In the genomic region with DNA sequence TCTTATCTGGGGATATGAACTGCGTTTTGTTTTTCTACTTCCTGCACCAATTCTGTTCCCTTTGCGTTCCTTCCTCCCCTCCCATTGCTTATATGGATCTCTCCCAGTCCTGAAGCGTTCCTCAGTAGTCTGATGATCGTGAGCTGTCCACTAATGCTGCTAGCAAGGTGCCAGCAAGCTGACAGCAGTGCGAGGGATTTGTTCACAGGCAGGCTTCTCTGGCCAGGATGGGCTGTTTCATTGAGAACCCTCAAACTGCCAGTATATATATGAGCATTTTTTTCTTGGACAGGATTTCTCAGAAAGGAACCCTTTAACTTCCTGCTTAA, we compare ENCODE assay signal across 17 cellular contexts. TPM values are rescaled to one million over a fixed set of nuclear protein-coding genes. Genes with fewer than 3 reads are reported as not detected.
"Had no signal": no experiment of that assay in that cellular context is flagged by ENCODE, and none has a peak within 500 bp of the region (broad histone marks: within the 10 kb centered on the region; RNA-seq: fewer than 3 reads in every experiment).

No MANE protein-coding gene starts in this region.

- ATAC-seq: left colon; mucosa of descending colon; naive thymus-derived CD8-positive, alpha-beta T cell had no signal

- DNase-seq: activated B cell treated with CpG ODN at 0.5 μM for 24 hours; activated naive CD4-positive, alpha-beta T cell treated with anti-CD3 and anti-CD28 coated beads, Interleukin-2, amount 50 U/mL, for 16 hours; adrenal gland; esophagus squamous epithelium; left colon; mammary epithelial cell; mucosa of descending colon; naive thymus-derived CD8-positive, alpha-beta T cell; sigmoid colon; stimulated activated CD4-positive, alpha-beta T cell treated with anti-CD3 and anti-CD28 coated beads, Interleukin-12 subunit alpha, Interleukin-12 subunit beta, amount 100 ng/mL, for 4 hours; stimulated activated naive CD4-positive, alpha-beta T cell; substantia nigra had no signal

- H3K4me3 Mint-ChIP-seq: activated B cell treated with CpG ODN at 0.5 μM for 24 hours; activated CD4-positive, alpha-beta T cell treated with anti-CD3 and anti-CD28 coated beads, Interleukin-2, amount 10 ng/mL, durations not matched to agents 24 days and 14 days; naive thymus-derived CD8-positive, alpha-beta T cell; T-helper 1 cell treated with Interleukin-12 subunit alpha and Interleukin-12 subunit beta and Interleukin-4 antibody, amounts not matched to agents 30 μg/mL and 1 μg/mL, for 36 hours; type B pancreatic cell had no signal

- FAIRE-seq: TTC549 had no signal

- H3K27me3 ChIP-seq: adrenal gland, esophagus squamous epithelium, sigmoid colon had no signal

- H3K27me3 Mint-ChIP-seq: activated B cell treated with CpG ODN at 0.5 μM for 24 hours; activated CD4-positive, alpha-beta T cell treated with anti-CD3 and anti-CD28 coated beads, Interleukin-2, amount 10 ng/mL, durations not matched to agents 24 days and 14 days; progenitor cell of endocrine pancreas; type B pancreatic cell had no signal

- H3K4me1 Mint-ChIP-seq: activated B cell treated with CpG ODN at 0.5 μM for 24 hours; naive thymus-derived CD8-positive, alpha-beta T cell had no signal

- H3K27ac ChIP-seq: adrenal gland, esophagus squamous epithelium, sigmoid colon had no signal

- H3K27ac Mint-ChIP-seq: activated B cell treated with CpG ODN at 0.5 μM for 24 hours; activated CD4-positive, alpha-beta T cell treated with anti-CD3 and anti-CD28 coated beads, Interleukin-2, amount 10 ng/mL, durations not matched to agents 24 days and 14 days; progenitor cell of endocrine pancreas; T-helper 1 cell treated with Interleukin-12 subunit alpha and Interleukin-12 subunit beta and Interleukin-4 antibody, amounts not matched to agents 30 μg/mL and 1 μg/mL, for 36 hours; type B pancreatic cell had no signal

- H3K9me3 ChIP-seq: adrenal gland had no signal

- H3K4me1 ChIP-seq: adrenal gland, esophagus squamous epithelium, sigmoid colon had no signal

- H3K4me3 ChIP-seq: adrenal gland, esophagus squamous epithelium, mucosa of descending colon, sigmoid colon had no signal

RNA-seq across cellular contexts. Expression of a gene that starts 49.8 kb away (rescaled TPM):
- total RNA-seq: activated B cell treated with CpG ODN at 0.5 μM for 24 hours; left colon; mucosa of descending colon; naive thymus-derived CD8-positive, alpha-beta T cell; sigmoid colon had no signal
- polyA plus RNA-seq: naive thymus-derived CD8-positive, alpha-beta T cell had no signal
